In genomic region chr20:58994390-58995159, GRCh38 we compare ENCODE assay signal across 1 cellular context.
TF ChIP-seq lines count a peak whose summit lies in the region.

No MANE protein-coding gene starts in this region.

TF ChIP-seq in GM12878, 131 proteins besides CTCF, POLR2A, EP300 and RAD21:
- no peak for TF ChIP-seq CREB1 (IDR thresholded peaks at IDR 0.05; ENCODE audit: low read depth)
- TF ChIP-seq EZH2 (IDR thresholded peaks at IDR 0.05; ENCODE audit: borderline replicate concordance, control insufficient read depth, low read depth, low read length): no peak
- no peak for TF ChIP-seq KAT2A (conservative IDR thresholded peaks at IDR 0.05; ENCODE audit: control insufficient read depth, low read depth, low read length)
- TF ChIP-seq MXI1 (IDR thresholded peaks at IDR 0.05; ENCODE audit: low read depth, low read length): no peak
- TF ChIP-seq HSF1 (IDR thresholded peaks at IDR 0.05; ENCODE audit: low read depth, low read length): no peak
- peak; percentile 10; the same call in 1 of the 2 replicates for TF ChIP-seq ATF2 (IDR thresholded peaks at IDR 0.05; ENCODE audit: low read length)
- no peak for TF ChIP-seq TBL1XR1 (IDR thresholded peaks at IDR 0.05; ENCODE audit: low read depth, low read length)
- TF ChIP-seq MYC (IDR thresholded peaks at IDR 0.05; ENCODE audit: insufficient read depth, insufficient read length, insufficient replicate concordance, low read length, severe bottlenecking): no peak
- no peak for TF ChIP-seq STAT1 (conservative IDR thresholded peaks at IDR 0.05)
TF ChIP-seq in GM12878: peak in this region for 1.
